In the genomic region with DNA sequence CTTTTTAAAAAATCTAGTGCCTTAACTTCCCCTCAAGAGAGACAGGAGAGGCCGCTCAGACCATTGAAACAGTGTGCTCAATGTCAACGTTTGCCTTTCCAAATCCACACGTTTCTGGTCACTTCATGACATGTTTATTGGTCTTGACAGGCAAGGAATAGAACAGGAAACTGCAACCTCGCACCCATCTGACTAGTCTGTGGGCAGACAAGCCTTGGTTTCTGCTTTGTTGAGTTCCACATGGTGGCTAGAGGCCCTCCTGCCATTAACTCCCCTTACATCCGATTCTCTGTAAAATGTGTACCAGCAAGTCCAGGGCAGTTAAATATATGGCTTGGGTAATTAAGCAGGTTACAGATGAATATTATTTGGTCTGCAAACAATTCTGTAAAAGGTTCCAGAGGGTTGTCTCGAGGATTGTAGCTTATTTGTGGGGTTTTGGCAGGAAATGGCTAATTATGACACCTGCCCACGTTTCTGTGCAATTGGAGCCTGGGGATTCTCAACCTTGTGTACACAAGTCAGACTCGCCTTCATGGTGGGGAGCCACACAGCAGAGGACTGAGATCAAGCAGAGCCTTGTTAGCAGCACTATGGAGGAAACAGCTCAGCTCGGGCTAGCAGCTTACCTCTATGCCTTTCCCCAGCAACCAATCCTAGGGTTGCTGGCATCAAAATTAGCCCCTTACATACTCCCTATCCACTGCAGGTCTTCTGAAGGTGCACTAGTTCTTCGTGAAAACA, we compare ENCODE assay signal across 19 cellular contexts.
"Had no signal": no experiment of that assay in that cellular context is flagged by ENCODE, and none has a peak within 500 bp of the region (broad histone marks: within the 10 kb centered on the region; RNA-seq: fewer than 3 reads in every experiment).

No MANE protein-coding gene starts in this region.

- H3K36me3 ChIP-seq: esophagus squamous epithelium had no signal

- H3K4me3 ChIP-seq: esophagus squamous epithelium had no signal

- DNase-seq: activated B cell treated with CpG ODN at 0.5 μM for 24 hours; activated CD4-positive, alpha-beta T cell treated with anti-CD3 and anti-CD28 coated beads for 48 hours; activated CD8-positive, alpha-beta memory T cell treated with anti-CD3 and anti-CD28 coated beads, Interleukin-2, amount 50 U/mL, for 4 hours; activated CD8-positive, alpha-beta T cell treated with anti-CD3 and anti-CD28 coated beads, Interleukin-2, amount 10 ng/mL, durations not matched to agents 7 days and 5 days; activated gamma-delta T cell treated with Interleukin-2 at 50 U/mL for 16 hours; activated T-cell treated with anti-CD3 and anti-CD28 coated beads, Interleukin-2, amount 50 U/mL, for 48 hours; cortex of kidney; effector CD4-positive, alpha-beta T cell; esophagus squamous epithelium; hippocampal formation; kidney glomerular epithelial cell; mesenchymal stem cell; naive thymus-derived CD8-positive, alpha-beta T cell; nucleus accumbens; posterior cingulate gyrus; retina; stimulated activated CD4-positive, alpha-beta T cell treated with anti-CD3 and anti-CD28 coated beads, Interleukin-2, amount 100 ng/mL, for 48 hours had no signal

- FAIRE-seq: endothelial cell of umbilical vein had no signal

- ATAC-seq: activated CD8-positive, alpha-beta T cell treated with anti-CD3 and anti-CD28 coated beads, Interleukin-2, amount 10 ng/mL, durations not matched to agents 7 days and 5 days; naive thymus-derived CD8-positive, alpha-beta T cell; stimulated activated memory B cell treated with anti-CD40 and anti-IgM and Interleukin-4, amounts not matched to agents 10 μg/mL and 1 μg/mL and 100 μg/mL, for 72 hours had no signal
